16 cellular contexts compared by ENCODE assay signal in the genomic region with DNA sequence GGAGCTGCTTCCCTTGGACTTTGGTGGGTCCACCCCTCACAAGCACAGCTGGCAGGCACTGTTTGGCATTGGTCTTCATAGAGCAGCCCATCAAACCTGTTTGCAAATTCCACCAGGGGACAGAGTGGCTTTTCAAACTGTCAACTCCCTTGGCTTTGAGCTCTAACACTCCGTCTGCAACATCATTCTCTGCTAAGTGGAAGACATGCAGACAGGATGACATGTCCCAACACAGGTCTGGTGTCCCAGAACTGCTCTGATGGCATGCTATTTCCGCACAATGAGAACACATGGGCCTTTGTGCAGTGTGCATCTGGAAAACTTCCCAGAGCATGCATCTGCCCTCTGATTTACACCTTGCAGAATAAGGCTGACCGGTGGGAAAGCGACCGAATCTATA.
"Had no signal": no experiment of that assay in that cellular context is flagged by ENCODE, and none has a peak within 500 bp of the region (broad histone marks: within the 10 kb centered on the region; RNA-seq: fewer than 3 reads in every experiment).

No MANE protein-coding gene starts in this region.

- H3K4me3 Mint-ChIP-seq: activated CD4-positive, alpha-beta T cell treated with anti-CD3 and anti-CD28 coated beads, Interleukin-2, amount 10 ng/mL, durations not matched to agents 7 days and 5 days; activated CD8-positive, alpha-beta T cell treated with anti-CD3 and anti-CD28 coated beads, Interleukin-2, amount 10 ng/mL, durations not matched to agents 7 days and 5 days; activated naive CD4-positive, alpha-beta T cell treated with anti-CD3 and anti-CD28 coated beads, Interleukin-2, amount 50 U/mL, for 24 hours; activated T-cell treated with anti-CD3 and anti-CD28 coated beads, Interleukin-2, amount 50 U/mL, for 4 hours; dendritic cell treated with granulocyte-macrophage colony-stimulating factor and Interleukin-4, amounts not matched to agents 40 ng/mL and 50 ng/mL, for 4 days; stimulated activated naive CD8-positive, alpha-beta T cell treated with anti-CD3 and anti-CD28 coated beads, Interleukin-15, Interleukin-2, amounts not matched to agents 100 ng/mL and 50 ng/mL, for 24 hours had no signal

- H3K27me3 ChIP-seq: ascending aorta, tibial nerve, vagina had no signal

- H3K36me3 Mint-ChIP-seq: activated naive CD4-positive, alpha-beta T cell treated with anti-CD3 and anti-CD28 coated beads, Interleukin-2, amount 50 U/mL, for 24 hours had no signal

- H3K4me3 ChIP-seq: ascending aorta, left lung, skin epidermis, tibial nerve, vagina had no signal

- H3K36me3 ChIP-seq: ascending aorta, left lung, tibial nerve, vagina had no signal

- ATAC-seq: activated CD8-positive, alpha-beta T cell treated with anti-CD3 and anti-CD28 coated beads, Interleukin-2, amount 10 ng/mL, durations not matched to agents 7 days and 5 days; activated T-cell treated with anti-CD3 and anti-CD28 coated beads, Interleukin-2, amount 50 U/mL, for 4 hours; left lung; right cardiac atrium had no signal

- H3K27ac ChIP-seq: ascending aorta, left lung, skin epidermis, tibial nerve, vagina had no signal

- H3K4me1 ChIP-seq: ascending aorta, left lung, vagina had no signal

- H3K4me1 Mint-ChIP-seq: activated naive CD4-positive, alpha-beta T cell treated with anti-CD3 and anti-CD28 coated beads, Interleukin-2, amount 50 U/mL, for 24 hours had no signal

- H3K27ac Mint-ChIP-seq: activated CD4-positive, alpha-beta T cell treated with anti-CD3 and anti-CD28 coated beads, Interleukin-2, amount 10 ng/mL, durations not matched to agents 7 days and 5 days; activated CD8-positive, alpha-beta T cell treated with anti-CD3 and anti-CD28 coated beads, Interleukin-2, amount 10 ng/mL, durations not matched to agents 7 days and 5 days; activated naive CD4-positive, alpha-beta T cell treated with anti-CD3 and anti-CD28 coated beads, Interleukin-2, amount 50 U/mL, for 24 hours; dendritic cell treated with granulocyte-macrophage colony-stimulating factor and Interleukin-4, amounts not matched to agents 40 ng/mL and 50 ng/mL, for 4 days; progenitor cell of endocrine pancreas; stimulated activated naive CD8-positive, alpha-beta T cell treated with anti-CD3 and anti-CD28 coated beads, Interleukin-15, Interleukin-2, amounts not matched to agents 100 ng/mL and 50 ng/mL, for 24 hours had no signal

- H3K9me3 ChIP-seq: ascending aorta, left lung, tibial nerve, vagina had no signal

- H3K9me3 Mint-ChIP-seq: activated CD4-positive, alpha-beta T cell treated with anti-CD3 and anti-CD28 coated beads, Interleukin-2, amount 10 ng/mL, durations not matched to agents 7 days and 5 days; activated naive CD4-positive, alpha-beta T cell treated with anti-CD3 and anti-CD28 coated beads, Interleukin-2, amount 50 U/mL, for 24 hours; activated T-cell treated with anti-CD3 and anti-CD28 coated beads, Interleukin-2, amount 50 U/mL, for 4 hours; dendritic cell treated with granulocyte-macrophage colony-stimulating factor and Interleukin-4, amounts not matched to agents 40 ng/mL and 50 ng/mL, for 4 days; stimulated activated naive CD8-positive, alpha-beta T cell treated with anti-CD3 and anti-CD28 coated beads, Interleukin-15, Interleukin-2, amounts not matched to agents 100 ng/mL and 50 ng/mL, for 24 hours had no signal

- DNase-seq: activated CD4-positive, alpha-beta T cell treated with anti-CD3 and anti-CD28 coated beads, Interleukin-2, amount 10 ng/mL, durations not matched to agents 7 days and 5 days; activated CD8-positive, alpha-beta T cell treated with anti-CD3 and anti-CD28 coated beads, Interleukin-2, amount 10 ng/mL, durations not matched to agents 7 days and 5 days; activated effector memory CD4-positive, alpha-beta T cell treated with anti-CD3 and anti-CD28 coated beads, Interleukin-2, amount 50 U/mL, for 16 hours; activated T-cell treated with anti-CD3 and anti-CD28 coated beads, Interleukin-2, amount 50 U/mL, for 4 hours; effector CD8-positive, alpha-beta T cell; left lung; T1000 had no signal
